Comparison of ENCODE assay signal across 26 cellular contexts in the genomic region with DNA sequence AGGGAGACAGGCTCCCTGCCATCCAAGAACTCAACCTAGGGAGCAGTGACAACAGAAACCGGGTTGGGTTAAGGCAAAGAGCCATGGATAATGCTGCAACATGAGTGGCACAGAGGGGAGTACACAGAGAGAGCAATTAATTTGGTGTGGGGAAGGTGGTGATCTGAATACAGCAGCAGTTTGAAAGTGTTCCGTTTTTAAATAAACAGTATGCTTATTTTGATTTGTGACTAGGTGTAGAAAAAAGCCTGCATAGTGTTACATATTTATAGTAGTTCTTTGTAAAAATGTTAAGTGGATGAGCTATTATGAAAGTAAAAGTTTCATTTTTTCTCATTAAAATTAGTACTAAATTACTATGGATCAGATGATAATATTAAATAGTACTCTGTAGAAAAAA. TPM values are rescaled to one million over a fixed set of nuclear protein-coding genes. Genes with fewer than 3 reads are reported as not detected.
DNase-seq lines count a peak whose midpoint lies in the region; FAIRE-seq and TF ChIP-seq lines count a peak whose summit lies in the region.
"Had no signal": no experiment of that assay in that cellular context is flagged by ENCODE, and none has a peak within 500 bp of the region (broad histone marks: within the 10 kb centered on the region; RNA-seq: fewer than 3 reads in every experiment).

No MANE protein-coding gene starts in this region.

- FAIRE-seq in A204.1 (lab: Jason Lieb, UNC) (peak; percentile 54), colon (lab: Jason Lieb, UNC) (peak; percentile 55)

- H3K27me3 ChIP-seq in Caco-2 (replicated peaks; ENCODE audit: control insufficient read depth, insufficient read depth, low read length), result no peaks in the 10 kb centered on the region
- H3K27me3 ChIP-seq in GM23248 (replicated peaks; ENCODE audit: insufficient read depth), result no peaks in the 10 kb centered on the region
- H3K27me3 ChIP-seq: BLaER1 treated with 17β-estradiol and CSF1 and Interleukin-3, amounts not matched to agents 10 nM and 100 nM; brain microvascular endothelial cell; heart left ventricle; right lobe of liver; spleen; transverse colon had no signal

- no peaks in the 10 kb centered on the region for H3K9me3 Mint-ChIP-seq in Caco-2 (ENCODE audit: unreplicated experiment)
- H3K9me3 Mint-ChIP-seq: activated naive CD4-positive, alpha-beta T cell treated with anti-CD3 and anti-CD28 coated beads, Interleukin-2, amount 10 ng/mL, durations not matched to agents 7 days and 5 days; activated T-helper 1 cell treated with anti-CD3 and anti-CD28 coated beads, Interleukin-12 subunit alpha, Interleukin-12 subunit beta, Interleukin-2, Interleukin-4 antibody, amounts not matched to agents 30 ng/mL and 10 ng/mL and 1 ng/mL, durations not matched to agents 14 hours and 24 hours and 36 hours; IgD-negative memory B cell had no signal

- POLR2A ChIA-PET in Caco-2 (lab: Charles Lee), result no interaction called here

- H3K27me3 Mint-ChIP-seq in Caco-2 (ENCODE audit: insufficient read depth, unreplicated experiment), result no peaks in the 10 kb centered on the region
- H3K27me3 Mint-ChIP-seq: activated naive CD4-positive, alpha-beta T cell treated with anti-CD3 and anti-CD28 coated beads, Interleukin-2, amount 10 ng/mL, durations not matched to agents 7 days and 5 days; IgD-negative memory B cell had no signal

- H4K20me1 ChIP-seq in GM23248 (ENCODE audit: insufficient read depth), result no peaks in the 10 kb centered on the region

- in situ Hi-C loops in GM23248 (cut with MboI), result loop anchor here (10.0 kb wide), 1 partner anchor 129 kb away; no protein-coding TSS in a partner anchor

- H3K9me3 ChIP-seq in Caco-2 (no peaks in the 10 kb centered on the region), GM23248 (ENCODE audit: low read depth) (no peaks in the 10 kb centered on the region)
- H3K9me3 ChIP-seq: BLaER1 treated with 17β-estradiol and CSF1 and Interleukin-3, amounts not matched to agents 10 nM and 100 nM; heart left ventricle; left ventricle myocardium inferior; neutrophil; right lobe of liver; spleen; transverse colon had no signal

- no peak for DNase-seq in Caco-2
- DNase-seq in NCI-H2107 (lab: John Stamatoyannopoulos, UW), result peak; percentile 34
- no peak for DNase-seq in GM23248
- no peak for DNase-seq in putamen (ENCODE audit: low spot score)
- no peak for DNase-seq in ecto neural progenitor cell (ENCODE audit: low spot score)
- DNase-seq: activated CD4-positive, alpha-beta T cell treated with anti-CD3 and anti-CD28 coated beads for 4 hours; activated naive CD4-positive, alpha-beta T cell treated with anti-CD3 and anti-CD28 coated beads, Interleukin-2, amount 10 ng/mL, durations not matched to agents 7 days and 5 days; brain microvascular endothelial cell; foreskin melanocyte; heart left ventricle; islet precursor cell; left ventricle myocardium inferior; mesendoderm; NCI-H226; NCI-H526 treated with DMSO at 0.1 percent for 48 hours; right lobe of liver; SIG-M5; spleen; stimulated activated CD8-positive, alpha-beta memory T cell treated with anti-CD3 and anti-CD28 coated beads, Interleukin-4, amount 100 ng/mL, for 48 hours; transverse colon had no signal

- H3K27ac ChIP-seq in GM23248, result no peak overlapping the region
- H3K27ac ChIP-seq: BLaER1 treated with 17β-estradiol and CSF1 and Interleukin-3, amounts not matched to agents 10 nM and 100 nM; brain microvascular endothelial cell; heart left ventricle; left ventricle myocardium inferior; neutrophil; right lobe of liver; spleen; transverse colon had no signal

- no peaks in the 10 kb centered on the region for H3K79me2 ChIP-seq in GM23248 (ENCODE audit: insufficient read depth)

- H3K9me2 ChIP-seq in GM23248 (ENCODE audit: insufficient read depth), result no peaks in the 10 kb centered on the region

- H3K4me1 ChIP-seq in Caco-2 (peaks cover 9% of the 10 kb centered on the region; the same call in 1 of the 2 replicates), GM23248 (ENCODE audit: insufficient read depth) (no peaks in the 10 kb centered on the region)
- H3K4me1 ChIP-seq: BLaER1 treated with 17β-estradiol and CSF1 and Interleukin-3, amounts not matched to agents 10 nM and 100 nM; left ventricle myocardium inferior; right lobe of liver had no signal

- no peak overlapping the region for H3K4me2 ChIP-seq in GM23248 (ENCODE audit: unreplicated experiment)
- H3K4me2 ChIP-seq: BLaER1 treated with 17β-estradiol and CSF1 and Interleukin-3, amounts not matched to agents 10 nM and 100 nM had no signal

- H2AFZ ChIP-seq in GM23248, result no peak overlapping the region

- peak overlapping the region; percentile 28 for H3K27ac Mint-ChIP-seq in Caco-2 (ENCODE audit: unreplicated experiment)
- H3K27ac Mint-ChIP-seq: activated naive CD4-positive, alpha-beta T cell treated with anti-CD3 and anti-CD28 coated beads, Interleukin-2, amount 10 ng/mL, durations not matched to agents 7 days and 5 days; activated T-helper 1 cell treated with anti-CD3 and anti-CD28 coated beads, Interleukin-12 subunit alpha, Interleukin-12 subunit beta, Interleukin-2, Interleukin-4 antibody, amounts not matched to agents 30 ng/mL and 10 ng/mL and 1 ng/mL, durations not matched to agents 14 hours and 24 hours and 36 hours; IgD-negative memory B cell had no signal

- H3K4me1 Mint-ChIP-seq in Caco-2 (ENCODE audit: low read depth, unreplicated experiment), result peaks cover 14% of the 10 kb centered on the region
- H3K4me1 Mint-ChIP-seq: activated naive CD4-positive, alpha-beta T cell treated with anti-CD3 and anti-CD28 coated beads, Interleukin-2, amount 10 ng/mL, durations not matched to agents 7 days and 5 days had no signal

- no peak overlapping the region for H3K9ac ChIP-seq in GM23248
- H3K9ac ChIP-seq: BLaER1 treated with 17β-estradiol and CSF1 and Interleukin-3, amounts not matched to agents 10 nM and 100 nM had no signal

- intact Hi-C loops in Caco-2 (cut with micrococcal nuclease; ENCODE audit: unreplicated experiment), result no loop called here

- no peak for TF ChIP-seq CTCF in Caco-2 (IDR thresholded peaks at IDR 0.05; ENCODE audit: insufficient read depth in 1 of 2, low read depth in 1 of 2, low read length in 1 of 2, severe bottlenecking in 1 of 2, unreplicated experiment in 1 of 2)

- BruUV-seq in Caco-2 (replicated peaks; lab: Mats Ljungman, UMichigan), result no TSS peak

- CTCF ChIA-PET in Caco-2 (lab: Charles Lee), result no interaction called here

- H3K36me3 ChIP-seq in Caco-2 (ENCODE audit: control insufficient read depth, insufficient read depth, low read length) (no peaks in the 10 kb centered on the region), GM23248 (ENCODE audit: low read depth) (no peaks in the 10 kb centered on the region)
- H3K36me3 ChIP-seq: brain microvascular endothelial cell, left ventricle myocardium inferior, neutrophil, right lobe of liver, transverse colon had no signal

- no peaks in the 10 kb centered on the region for H3K36me3 Mint-ChIP-seq in Caco-2 (ENCODE audit: insufficient read depth, unreplicated experiment)
- H3K36me3 Mint-ChIP-seq: IgD-negative memory B cell had no signal

- H3K4me3 Mint-ChIP-seq in Caco-2 (ENCODE audit: unreplicated experiment), result no peak overlapping the region
- H3K4me3 Mint-ChIP-seq: activated naive CD4-positive, alpha-beta T cell treated with anti-CD3 and anti-CD28 coated beads, Interleukin-2, amount 10 ng/mL, durations not matched to agents 7 days and 5 days; activated T-helper 1 cell treated with anti-CD3 and anti-CD28 coated beads, Interleukin-12 subunit alpha, Interleukin-12 subunit beta, Interleukin-2, Interleukin-4 antibody, amounts not matched to agents 30 ng/mL and 10 ng/mL and 1 ng/mL, durations not matched to agents 14 hours and 24 hours and 36 hours; IgD-negative memory B cell had no signal

- H3F3A ChIP-seq in GM23248 (ENCODE audit: insufficient read depth), result no peaks in the 10 kb centered on the region

- WGBS in GM23248 (ENCODE audit: low coverage in 1 of 2, low lambda C conversion rate in 2 of 2, missing lambda C conversion rate in 2 of 2), 2 experiments, result 31 to 38% methylated on average over 2 of the region's 2 CpGs

- H3K4me3 ChIP-seq in Caco-2 (ENCODE audit: low read depth, low read length) (no peak overlapping the region), GM23248 (no peak overlapping the region)
- H3K4me3 ChIP-seq: BLaER1 treated with 17β-estradiol and CSF1 and Interleukin-3, amounts not matched to agents 10 nM and 100 nM; heart left ventricle; left ventricle myocardium inferior; right lobe of liver; spleen; transverse colon had no signal

RNA-seq across cellular contexts. Expression of a gene that starts 8.7 kb away (rescaled TPM):
- total RNA-seq in Caco-2 (2022), result 15.0 and 15.9 TPM in 2 replicates
- total RNA-seq in GM23248 (2014; rRNA removed; shearing (Covaris generic)), result 0.22 and 0.89 TPM in 2 replicates
- 0.08 and 0.19 TPM in 2 replicates for polyA plus RNA-seq in GM23248 (2016; fragmentation: Nextera tagmentation; extraction: Ambion mirVana)

RNA-seq across cellular contexts. Expression of a gene that starts 29.6 kb away (rescaled TPM):
- total RNA-seq in Caco-2 (2022), result 8.8 and 10.0 TPM in 2 replicates
- 3.6 and 7.0 TPM in 2 replicates for total RNA-seq in GM23248 (2014; rRNA removed; shearing (Covaris generic))
- polyA plus RNA-seq in GM23248 (2016; fragmentation: Nextera tagmentation; extraction: Ambion mirVana), result 8.0 and 12.5 TPM in 2 replicates

RNA-seq across cellular contexts. Expression of a gene that starts 30.5 kb away (rescaled TPM):
- total RNA-seq in Caco-2 (2022), result 34.3 TPM in 2 replicates
- total RNA-seq in GM23248 (2014; rRNA removed; shearing (Covaris generic)), result 46.9 and 60.0 TPM in 2 replicates
- polyA plus RNA-seq in GM23248 (2016; fragmentation: Nextera tagmentation; extraction: Ambion mirVana), result 37.5 and 39.1 TPM in 2 replicates
